16 cellular contexts compared by ENCODE assay signal in the genomic region with DNA sequence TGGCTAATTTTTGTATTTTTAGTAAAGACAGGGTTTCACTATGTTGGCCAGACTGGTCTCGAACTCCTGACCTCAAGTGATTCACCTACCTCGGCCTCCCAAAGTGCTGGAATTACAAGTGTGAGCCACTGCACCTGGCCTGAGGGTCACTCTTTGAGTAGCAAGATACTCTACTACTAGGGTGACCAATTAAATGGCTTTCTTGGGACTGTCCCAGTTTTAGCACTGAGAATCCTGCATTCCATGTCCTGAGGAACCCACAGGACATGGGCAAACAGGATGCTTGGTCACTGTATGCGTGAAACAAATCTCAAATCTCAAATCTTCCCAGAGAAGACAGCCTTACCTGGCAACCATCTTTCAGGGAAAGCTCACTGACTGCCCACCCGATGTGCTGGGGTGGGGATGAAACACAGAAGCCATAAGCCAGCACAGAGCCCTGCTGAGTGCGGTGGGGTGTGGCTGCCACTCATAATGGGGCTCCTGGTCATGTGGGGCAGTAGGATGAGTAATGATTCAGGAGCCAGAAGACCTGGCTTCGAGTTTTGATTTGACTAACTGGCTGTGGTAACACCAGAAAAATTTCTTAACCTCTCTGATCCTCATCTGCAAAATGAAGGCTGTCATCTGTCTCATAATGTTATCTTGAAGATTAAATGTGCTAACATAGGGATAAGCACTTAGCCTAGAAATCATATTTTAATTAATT. TPM values are rescaled to one million over a fixed set of nuclear protein-coding genes. Genes with fewer than 3 reads are reported as not detected.
DNase-seq lines count a peak whose midpoint lies in the region; ATAC-seq and TF ChIP-seq lines count a peak whose summit lies in the region.
"Had no signal": no experiment of that assay in that cellular context is flagged by ENCODE, and none has a peak within 500 bp of the region (broad histone marks: within the 10 kb centered on the region; RNA-seq: fewer than 3 reads in every experiment).

No MANE protein-coding gene starts in this region.

- H3K79me2 ChIP-seq in trophoblast cell (ENCODE audit: control insufficient read depth, insufficient read depth, low read length, poor library complexity): peaks cover 4% of the 10 kb centered on the region

- peaks cover 4% of the 10 kb centered on the region for H3K79me1 ChIP-seq in trophoblast cell (ENCODE audit: low read length)

- ATAC-seq in activated CD8-positive, alpha-beta T cell treated with anti-CD3 and anti-CD28 coated beads for 36 hours: peak; percentile 83
- ATAC-seq in activated CD8-positive, alpha-beta T cell treated with anti-CD3 and anti-CD28 coated beads, Interleukin-2, amount 10 ng/mL, durations not matched to agents 7 days and 5 days: no peak
- no peak for ATAC-seq in left lobe of liver

- H2AK5ac ChIP-seq in trophoblast cell (ENCODE audit: low read length): no peak overlapping the region

- no peak overlapping the region for H4K8ac ChIP-seq in trophoblast cell (ENCODE audit: low read depth, low read length)

- no peaks in the 10 kb centered on the region for H3K27me3 ChIP-seq in trophoblast cell (ENCODE audit: insufficient read depth, low read length)
- H3K27me3 ChIP-seq: ovary, uterus had no signal

- no peak overlapping the region for H4K91ac ChIP-seq in trophoblast cell (ENCODE audit: low read depth, low read length)

- no CpG with 5 or more reads among the region's 6 CpGs for WGBS in trophoblast cell (ENCODE audit: extremely low coverage, insufficient coverage, insufficient read length)

- no peak overlapping the region for H3K9ac ChIP-seq in trophoblast cell (ENCODE audit: low read length)

- H3K9me3 ChIP-seq in HEK293 (ENCODE audit: control insufficient read depth, insufficient read depth, low read depth, low read length): no peaks in the 10 kb centered on the region
- no peaks in the 10 kb centered on the region for H3K9me3 ChIP-seq in trophoblast cell (ENCODE audit: insufficient read depth, low read depth, low read length)
- H3K9me3 ChIP-seq: esophagus squamous epithelium, ovary, uterus had no signal

- H3K27ac ChIP-seq in HEK293 (ENCODE audit: extremely low read depth, low read depth, low read length) (no peak overlapping the region), trophoblast cell (ENCODE audit: low read depth, low read length) (no peak overlapping the region)
- H3K27ac ChIP-seq: esophagus squamous epithelium, ovary, uterus had no signal

- H3K23ac ChIP-seq in trophoblast cell (ENCODE audit: low read length): no peak overlapping the region

- no peak overlapping the region for H2AFZ ChIP-seq in trophoblast cell (ENCODE audit: insufficient read depth, low read length, poor library complexity)

- H3K4me3 Mint-ChIP-seq in activated CD8-positive, alpha-beta T cell treated with anti-CD3 and anti-CD28 coated beads for 36 hours: no peak overlapping the region
- no peak overlapping the region for H3K4me3 Mint-ChIP-seq in activated CD8-positive, alpha-beta T cell treated with anti-CD3 and anti-CD28 coated beads, Interleukin-2, amount 10 ng/mL, durations not matched to agents 7 days and 5 days
- H3K4me3 Mint-ChIP-seq in activated CD4-positive, alpha-beta memory T cell treated with anti-CD3 and anti-CD28 coated beads for 36 hours: no peak overlapping the region

- H3K18ac ChIP-seq in trophoblast cell (ENCODE audit: low read length): no peak overlapping the region

- no peak for TF ChIP-seq CTCF in activated CD8-positive, alpha-beta T cell treated with anti-CD3 and anti-CD28 coated beads for 36 hours (IDR thresholded peaks at IDR 0.05)
- TF ChIP-seq CTCF in HEK293 (tag by site-specific recombination; IDR thresholded peaks at IDR 0.05): no peak

- DNase-seq in activated CD8-positive, alpha-beta T cell treated with anti-CD3 and anti-CD28 coated beads for 36 hours: peak; percentile 41
- DNase-seq in activated CD8-positive, alpha-beta T cell treated with anti-CD3 and anti-CD28 coated beads, Interleukin-2, amount 10 ng/mL, durations not matched to agents 7 days and 5 days: no peak
- DNase-seq in activated CD4-positive, alpha-beta memory T cell treated with anti-CD3 and anti-CD28 coated beads for 36 hours: peak; percentile 46
- DNase-seq in trophoblast cell: no peak
- no peak for DNase-seq in left lobe of liver (ENCODE audit: low spot score)
- no peak for DNase-seq in putamen (ENCODE audit: low spot score)
- no peak for DNase-seq in SW 1271 (lab: John Stamatoyannopoulos, UW)
- DNase-seq: activated CD4-positive, alpha-beta T cell treated with anti-CD3 and anti-CD28 coated beads for 4 hours; activated naive CD4-positive, alpha-beta T cell treated with anti-CD3 and anti-CD28 coated beads, Interleukin-2, amount 50 U/mL, for 16 hours; cerebellar nuclear complex; DMS 273 treated with DMSO at 0.1 percent for 48 hours; esophagus squamous epithelium; NCI-H1694; ovary; uterus had no signal

- no peak overlapping the region for H2BK5ac ChIP-seq in trophoblast cell (ENCODE audit: low read depth, low read length, poor library complexity)

- H3K36me3 Mint-ChIP-seq in activated CD8-positive, alpha-beta T cell treated with anti-CD3 and anti-CD28 coated beads for 36 hours (ENCODE audit: low read depth): no peaks in the 10 kb centered on the region
- no peaks in the 10 kb centered on the region for H3K36me3 Mint-ChIP-seq in activated CD8-positive, alpha-beta T cell treated with anti-CD3 and anti-CD28 coated beads, Interleukin-2, amount 10 ng/mL, durations not matched to agents 7 days and 5 days (ENCODE audit: low read depth)
- H3K36me3 Mint-ChIP-seq in activated CD4-positive, alpha-beta memory T cell treated with anti-CD3 and anti-CD28 coated beads for 36 hours: no peaks in the 10 kb centered on the region

- no peak overlapping the region for H3K4ac ChIP-seq in trophoblast cell (ENCODE audit: low read depth, low read length)

- peaks cover 4% of the 10 kb centered on the region for H3K4me1 Mint-ChIP-seq in activated CD8-positive, alpha-beta T cell treated with anti-CD3 and anti-CD28 coated beads for 36 hours (ENCODE audit: low read depth)
- H3K4me1 Mint-ChIP-seq in activated CD8-positive, alpha-beta T cell treated with anti-CD3 and anti-CD28 coated beads, Interleukin-2, amount 10 ng/mL, durations not matched to agents 7 days and 5 days (ENCODE audit: low read depth): no peaks in the 10 kb centered on the region
- peaks cover 2% of the 10 kb centered on the region for H3K4me1 Mint-ChIP-seq in activated CD4-positive, alpha-beta memory T cell treated with anti-CD3 and anti-CD28 coated beads for 36 hours (ENCODE audit: low read depth)

- H3K9me3 Mint-ChIP-seq in activated CD8-positive, alpha-beta T cell treated with anti-CD3 and anti-CD28 coated beads for 36 hours: no peaks in the 10 kb centered on the region
- H3K9me3 Mint-ChIP-seq in activated CD8-positive, alpha-beta T cell treated with anti-CD3 and anti-CD28 coated beads, Interleukin-2, amount 10 ng/mL, durations not matched to agents 7 days and 5 days (ENCODE audit: insufficient read depth): no peaks in the 10 kb centered on the region
- no peaks in the 10 kb centered on the region for H3K9me3 Mint-ChIP-seq in activated CD4-positive, alpha-beta memory T cell treated with anti-CD3 and anti-CD28 coated beads for 36 hours

- no peak overlapping the region for H2BK12ac ChIP-seq in trophoblast cell (ENCODE audit: low read length)

- H3K4me3 ChIP-seq in HEK293 (ENCODE audit: low read depth, low read length) (no peak overlapping the region), trophoblast cell (ENCODE audit: low read depth, low read length) (no peak overlapping the region)
- H3K4me3 ChIP-seq: esophagus squamous epithelium, ovary, uterus had no signal

- peak overlapping the region; percentile 43 for H3K14ac ChIP-seq in trophoblast cell (ENCODE audit: low read length)

- H3K27me3 Mint-ChIP-seq in activated CD8-positive, alpha-beta T cell treated with anti-CD3 and anti-CD28 coated beads for 36 hours: peaks cover 27% of the 10 kb centered on the region
- peaks cover 43% of the 10 kb centered on the region for H3K27me3 Mint-ChIP-seq in activated CD8-positive, alpha-beta T cell treated with anti-CD3 and anti-CD28 coated beads, Interleukin-2, amount 10 ng/mL, durations not matched to agents 7 days and 5 days (ENCODE audit: low read depth)
- H3K27me3 Mint-ChIP-seq in activated CD4-positive, alpha-beta memory T cell treated with anti-CD3 and anti-CD28 coated beads for 36 hours: peaks cover 35% of the 10 kb centered on the region

- intact Hi-C loops in activated CD8-positive, alpha-beta T cell treated with anti-CD3 and anti-CD28 coated beads for 36 hours (cut with micrococcal nuclease): no loop called here
- intact Hi-C loops in activated CD4-positive, alpha-beta memory T cell treated with anti-CD3 and anti-CD28 coated beads for 36 hours (cut with micrococcal nuclease): no loop called here

- no peak overlapping the region for H2BK120ac ChIP-seq in trophoblast cell (ENCODE audit: insufficient read depth, low read length, poor library complexity)

- POLR2A ChIA-PET in activated CD8-positive, alpha-beta T cell treated with anti-CD3 and anti-CD28 coated beads for 36 hours (lab: Charles Lee): interaction anchor here (1.1 to 1.3 kb wide), 2 partner anchors 18 to 120 kb away, joined by 3 read pairs; no protein-coding TSS in a partner anchor
- POLR2A ChIA-PET in activated CD8-positive, alpha-beta T cell treated with anti-CD3 and anti-CD28 coated beads, Interleukin-2, amount 10 ng/mL, durations not matched to agents 7 days and 5 days (lab: Charles Lee): no interaction called here
- POLR2A ChIA-PET in HEK293 (lab: Yijun Ruan, JAX): no interaction called here
- POLR2A ChIA-PET in activated CD4-positive, alpha-beta memory T cell treated with anti-CD3 and anti-CD28 coated beads for 36 hours (lab: Charles Lee): no interaction called here

- CTCF ChIA-PET in activated CD8-positive, alpha-beta T cell treated with anti-CD3 and anti-CD28 coated beads for 36 hours (lab: Charles Lee): interaction anchor here (1.2 kb wide), 1 partner anchor 64 kb away, joined by 4 read pairs; no protein-coding TSS in a partner anchor
- CTCF ChIA-PET in activated CD8-positive, alpha-beta T cell treated with anti-CD3 and anti-CD28 coated beads, Interleukin-2, amount 10 ng/mL, durations not matched to agents 7 days and 5 days (lab: Charles Lee): no interaction called here
- CTCF ChIA-PET in HEK293 (lab: Yijun Ruan, JAX): interaction anchor here (0.8 to 1.7 kb wide), 3 partner anchors 19 to 72 kb away, joined by 3 to 4 read pairs (median 3); no protein-coding TSS in a partner anchor
- CTCF ChIA-PET in activated CD4-positive, alpha-beta memory T cell treated with anti-CD3 and anti-CD28 coated beads for 36 hours (lab: Charles Lee): no interaction called here

- H3K36me3 ChIP-seq in HEK293 (ENCODE audit: control insufficient read depth in 2 of 2, insufficient read depth in 1 of 2, low read length in 2 of 2) (no peaks in the 10 kb centered on the region), trophoblast cell (ENCODE audit: control insufficient read depth in 1 of 2, insufficient read depth in 2 of 2, low read length in 2 of 2) (peaks cover 0 to 2% of the 10 kb centered on the region in 2 experiments)
- H3K36me3 ChIP-seq: esophagus squamous epithelium, ovary, uterus had no signal

- H3K4me1 ChIP-seq in HEK293 (ENCODE audit: control insufficient read depth, insufficient read depth, low read length): no peaks in the 10 kb centered on the region; the same call in 1 of the 2 replicates
- H3K4me1 ChIP-seq in trophoblast cell (ENCODE audit: control insufficient read depth in 1 of 2, insufficient read depth in 2 of 2, low read length in 2 of 2): peaks cover 8 to 14% of the 10 kb centered on the region in 2 experiments

- no peak overlapping the region for H4K12ac ChIP-seq in trophoblast cell (ENCODE audit: low read depth, low read length)

- H3K4me2 ChIP-seq in trophoblast cell (ENCODE audit: low read length): no peak overlapping the region

- H3K27ac Mint-ChIP-seq in activated CD8-positive, alpha-beta T cell treated with anti-CD3 and anti-CD28 coated beads for 36 hours: no peak overlapping the region
- H3K27ac Mint-ChIP-seq in activated CD8-positive, alpha-beta T cell treated with anti-CD3 and anti-CD28 coated beads, Interleukin-2, amount 10 ng/mL, durations not matched to agents 7 days and 5 days: no peak overlapping the region
- H3K27ac Mint-ChIP-seq in activated CD4-positive, alpha-beta memory T cell treated with anti-CD3 and anti-CD28 coated beads for 36 hours: no peak overlapping the region

RNA-seq across cellular contexts. Expression of a gene that starts 11.5 kb away (rescaled TPM):
- under 1 TPM in 1 of 2 experiments, not detected in 1; 0.09 TPM for total RNA-seq in activated CD8-positive, alpha-beta T cell treated with anti-CD3 and anti-CD28 coated beads for 36 hours
- total RNA-seq in activated CD8-positive, alpha-beta T cell treated with anti-CD3 and anti-CD28 coated beads, Interleukin-2, amount 10 ng/mL, durations not matched to agents 7 days and 5 days: under 1 TPM; 0.29 TPM
- under 1 TPM; 0.31 to 0.44 TPM for total RNA-seq in activated CD4-positive, alpha-beta memory T cell treated with anti-CD3 and anti-CD28 coated beads for 36 hours
- 52.0 and 56.1 TPM in 2 replicates for polyA plus RNA-seq in trophoblast cell (2013)
- 0.45 TPM for total RNA-seq in left lobe of liver

Comparison
In these comparisons a context has a peak if more than half of its experiments do, and no peak if none do; other contexts are left out.
1. DNase-seq: peak in activated CD8-positive, alpha-beta T cell treated with anti-CD3 and anti-CD28 coated beads for 36 hours (single experiment) and activated CD4-positive, alpha-beta memory T cell treated with anti-CD3 and anti-CD28 coated beads for 36 hours (single experiment); none in activated CD8-positive, alpha-beta T cell treated with anti-CD3 and anti-CD28 coated beads, Interleukin-2, amount 10 ng/mL, durations not matched to agents 7 days and 5 days (single experiment), trophoblast cell (0 of 2), left lobe of liver (single experiment), putamen (single experiment) and SW 1271 (0 of 2).
2. CTCF ChIA-PET loops: an anchor here in activated CD8-positive, alpha-beta T cell treated with anti-CD3 and anti-CD28 coated beads for 36 hours (1.2 kb wide) and HEK293 (0.8 to 1.7 kb wide); none called in activated CD8-positive, alpha-beta T cell treated with anti-CD3 and anti-CD28 coated beads, Interleukin-2, amount 10 ng/mL, durations not matched to agents 7 days and 5 days and activated CD4-positive, alpha-beta memory T cell treated with anti-CD3 and anti-CD28 coated beads for 36 hours.